17 cellular contexts compared by ENCODE assay signal in genomic region chr2:233844836-233845235, GRCh38. TPM values are rescaled to one million over a fixed set of nuclear protein-coding genes. Genes with fewer than 3 reads are reported as not detected.
DNase-seq lines count a peak whose midpoint lies in the region; ATAC-seq and TF ChIP-seq lines count a peak whose summit lies in the region.
"Had no signal": no experiment of that assay in that cellular context is flagged by ENCODE, and none has a peak within 500 bp of the region (broad histone marks: within the 10 kb centered on the region; RNA-seq: fewer than 3 reads in every experiment).

No MANE protein-coding gene starts in this region.

- no TSS peak for BruUV-seq in IMR-90 (replicated peaks; lab: Mats Ljungman, UMichigan)

- no peaks in the 10 kb centered on the region for H3K9me3 ChIP-seq in IMR-90 (ENCODE audit: control insufficient read depth, insufficient read depth, low read length)
- H3K9me3 ChIP-seq in osteoblast (ENCODE audit: low read depth, low read length), result no peaks in the 10 kb centered on the region
- no peaks in the 10 kb centered on the region for H3K9me3 ChIP-seq in stomach
- H3K9me3 ChIP-seq: BE2C had no signal

- H3K4me3 ChIP-seq in IMR-90 (ENCODE audit: insufficient read depth, low read depth, low read length), result no peak overlapping the region
- H3K4me3 ChIP-seq in osteoblast (ENCODE audit: insufficient read depth, low read length), result no peak overlapping the region
- no peak overlapping the region for H3K4me3 ChIP-seq in stomach
- H3K4me3 ChIP-seq: GM23248 had no signal

- H4K20me1 ChIP-seq in IMR-90 (ENCODE audit: insufficient read depth, low read length) (peaks cover 12% of the 10 kb centered on the region; the same call in 1 of the 2 replicates), osteoblast (ENCODE audit: insufficient read depth, low read length) (peaks cover 4% of the 10 kb centered on the region)

- WGBS in IMR-90 (ENCODE audit: extremely low coverage in 2 of 2, insufficient read length in 1 of 2), 2 experiments, result no CpG with 5 or more reads among the region's 3 CpGs
- 67 to 94% (median 89%) methylated on average over 3 of the region's 3 CpGs for WGBS in stomach, 5 donors

- peaks cover 28% of the 10 kb centered on the region for H3K36me3 ChIP-seq in IMR-90 (ENCODE audit: control insufficient read depth, insufficient read depth, low read length)
- peaks cover 91% of the 10 kb centered on the region for H3K36me3 ChIP-seq in osteoblast (ENCODE audit: insufficient read depth, low read length)
- H3K36me3 ChIP-seq in stomach, result peaks cover 0 to 45% (median 0%) of the 10 kb centered on the region in 4 donors

- TF ChIP-seq RAD21 in IMR-90 (IDR thresholded peaks at IDR 0.05; ENCODE audit: low read length), result no peak

- POLR2A ChIA-PET in IMR-90 (lab: Charles Lee; ENCODE audit: unreplicated experiment), result no interaction called here

- peaks cover 3% of the 10 kb centered on the region for H3K4me1 Mint-ChIP-seq in chondrocyte (ENCODE audit: low read depth)

- H3K23ac ChIP-seq in IMR-90 (ENCODE audit: low read depth, low read length), result no peak overlapping the region

- H3K4me3 Mint-ChIP-seq in chondrocyte (ENCODE audit: unreplicated experiment), result no peak overlapping the region
- H3K4me3 Mint-ChIP-seq: CD4-positive, alpha-beta T cell; IgD-negative memory B cell had no signal

- H3K4me1 ChIP-seq in IMR-90 (ENCODE audit: control insufficient read depth, insufficient read depth, low read length) (no peaks in the 10 kb centered on the region), osteoblast (ENCODE audit: insufficient read depth, low read length) (no peaks in the 10 kb centered on the region), stomach (no peaks in the 10 kb centered on the region)

- dilution Hi-C loops in IMR-90 (cut with HindIII; ENCODE audit: low sequenced_read_pairs, unreplicated experiment), result no loop called here

- peaks cover 88% of the 10 kb centered on the region for H3K79me2 ChIP-seq in osteoblast (ENCODE audit: insufficient read depth, low read length)

- no peak overlapping the region for H3K9ac ChIP-seq in IMR-90 (ENCODE audit: low read depth, low read length)
- H3K9ac ChIP-seq: GM23248 had no signal

- H3K36me3 Mint-ChIP-seq in chondrocyte (ENCODE audit: low read depth), result peaks cover 12% of the 10 kb centered on the region
- H3K36me3 Mint-ChIP-seq: IgD-negative memory B cell had no signal

- TF ChIP-seq CTCF in IMR-90 (conservative IDR thresholded peaks at IDR 0.05; ENCODE audit: low read depth, low read length) (no peak), chondrocyte (IDR thresholded peaks at IDR 0.05) (no peak), osteoblast (IDR thresholded peaks at IDR 0.05; ENCODE audit: extremely low read depth, low read depth, low read length) (no peak), stomach (IDR thresholded peaks at IDR 0.05) (no peak)

- intact Hi-C loops in IMR-90 (cut with micrococcal nuclease) (no loop called here), stomach (cut with DNase I; ENCODE audit: low total_unique reads) (no loop called here)

- H3K9me3 Mint-ChIP-seq in chondrocyte (ENCODE audit: low read depth), result no peaks in the 10 kb centered on the region
- H3K9me3 Mint-ChIP-seq: CD4-positive, alpha-beta T cell; IgD-negative memory B cell had no signal

- H3K14ac ChIP-seq in IMR-90 (replicated peaks; ENCODE audit: low read depth, low read length), result no peak overlapping the region

- no peak for DNase-seq in IMR-90
- DNase-seq in chondrocyte (ENCODE audit: low spot score), result peak; percentile 15
- peak; percentile 2 for DNase-seq in osteoblast (ENCODE audit: insufficient read length, low spot score, missing footprints)
- peak; percentile 17 for DNase-seq in stomach
- no peak for DNase-seq in KG1 (lab: John Stamatoyannopoulos, UW)
- DNase-seq in ACHN, result no peak
- DNase-seq in CD1c-positive myeloid dendritic cell (ENCODE audit: extremely low spot score), result no peak
- no peak for DNase-seq in activated naive CD4-positive, alpha-beta T cell (lab: John Stamatoyannopoulos, UW)
- DNase-seq: BE2C; C1 segment of cervical spinal cord; CD4-positive, alpha-beta T cell; DMS153; DMS79; GDM1; GM23248; HCEC 1CT had no signal

- 0 out of 2 replicates have a peak, but pooled peaks cover 3% of the 10 kb centered on the region for H3K9me1 ChIP-seq in IMR-90 (ENCODE audit: insufficient read depth, low read length)

- H4K5ac ChIP-seq in IMR-90 (ENCODE audit: low read depth, low read length), result no peak overlapping the region

- H3K4me2 ChIP-seq in IMR-90 (ENCODE audit: low read depth, low read length), result no peak overlapping the region
- H3K4me2 ChIP-seq in osteoblast (ENCODE audit: insufficient read depth, low read length), result no peak overlapping the region

- H2AK5ac ChIP-seq in IMR-90 (ENCODE audit: low read depth, low read length), result no peak overlapping the region

- H2AK9ac ChIP-seq in IMR-90 (replicated peaks; ENCODE audit: low read depth, low read length, poor library complexity), result peak overlapping the region; percentile 37

- H4K8ac ChIP-seq in IMR-90 (ENCODE audit: low read depth in 2 of 2, low read length in 2 of 2), result no peak overlapping the region

- H3K4ac ChIP-seq in IMR-90 (ENCODE audit: low read depth, low read length), result no peak overlapping the region

- H2BK5ac ChIP-seq in IMR-90 (ENCODE audit: low read depth, low read length, poor library complexity, severe bottlenecking), result no peak overlapping the region

- H3K18ac ChIP-seq in IMR-90 (ENCODE audit: low read depth, low read length), result no peak overlapping the region

- H3K79me1 ChIP-seq in IMR-90 (ENCODE audit: low read depth in 1 of 2, low read length in 2 of 2), result peaks cover 50 to 63% of the 10 kb centered on the region in 2 experiments

- no peak for TF ChIP-seq POLR2A in IMR-90 (IDR thresholded peaks at IDR 0.05; ENCODE audit: low read depth, low read length)
- no peak for TF ChIP-seq POLR2A in stomach (IDR thresholded peaks at IDR 0.05)

- no peak overlapping the region for H4K91ac ChIP-seq in IMR-90 (ENCODE audit: insufficient read depth, low read depth, low read length)

- H3K27ac ChIP-seq in IMR-90 (ENCODE audit: insufficient read depth, low read length) (no peak overlapping the region), osteoblast (ENCODE audit: low read depth, low read length) (no peak overlapping the region), stomach (no peak overlapping the region)
- H3K27ac ChIP-seq: GM23248 had no signal

- H2AFZ ChIP-seq in IMR-90 (replicated peaks; ENCODE audit: low read length, poor library complexity) (no peak overlapping the region), osteoblast (ENCODE audit: low read length) (no peak overlapping the region)
- H2AFZ ChIP-seq: GM23248 had no signal

- H3K27me3 ChIP-seq in IMR-90 (ENCODE audit: control insufficient read depth, insufficient read depth, low read length), result no peaks in the 10 kb centered on the region
- H3K27me3 ChIP-seq in osteoblast (ENCODE audit: insufficient read depth, low read length), result no peaks in the 10 kb centered on the region
- peaks cover 0 to 7% (median 0%) of the 10 kb centered on the region in 3 donors for H3K27me3 ChIP-seq in stomach
- H3K27me3 ChIP-seq: BE2C had no signal

- in situ Hi-C loops in IMR-90 (cut with MboI; ENCODE audit: low sequenced_read_pairs) (loop anchor here (25.0 kb wide), 1 partner anchor 383 kb away; no protein-coding TSS in a partner anchor), ACHN (cut with HindIII; ENCODE audit: low pct_ligation_motif_present, low pct_unique_long_range_greater_than_20kb, low sequenced_read_pairs) (no loop called here)

- no peak overlapping the region for H3K56ac ChIP-seq in IMR-90 (ENCODE audit: extremely low read depth, insufficient read depth, low read length)

- no peak overlapping the region for H2BK20ac ChIP-seq in IMR-90 (ENCODE audit: low read depth, low read length)

- H2BK15ac ChIP-seq in IMR-90 (ENCODE audit: low read depth, low read length), result no peak overlapping the region

- ATAC-seq in IMR-90 (ENCODE audit: low read depth), result no peak

- CTCF ChIA-PET in IMR-90 (lab: Yijun Ruan, JAX), result no interaction called here

- no peak for TF ChIP-seq EP300 in stomach (IDR thresholded peaks at IDR 0.05)

- H2BK120ac ChIP-seq in IMR-90 (ENCODE audit: low read depth, low read length), result no peak overlapping the region

- H3K27ac Mint-ChIP-seq in chondrocyte (ENCODE audit: unreplicated experiment), result no peak overlapping the region
- H3K27ac Mint-ChIP-seq: CD4-positive, alpha-beta T cell; IgD-negative memory B cell had no signal

- H3K27me3 Mint-ChIP-seq in chondrocyte (ENCODE audit: low read depth), result no peaks in the 10 kb centered on the region
- H3K27me3 Mint-ChIP-seq: CD4-positive, alpha-beta T cell; IgD-negative memory B cell had no signal

TF ChIP-seq in IMR-90, 13 proteins besides CTCF, POLR2A, EP300 and RAD21 (continues in another document):
- TF ChIP-seq RCOR1 (IDR thresholded peaks at IDR 0.05; ENCODE audit: insufficient replicate concordance, low read length) (no peak), RFX5 (IDR thresholded peaks at IDR 0.05; ENCODE audit: low read depth, low read length) (no peak), BHLHE40 (IDR thresholded peaks at IDR 0.05; ENCODE audit: low read depth, low read length) (no peak), CEBPB (IDR thresholded peaks at IDR 0.05; ENCODE audit: low read depth, low read length) (no peak), CHD1 (IDR thresholded peaks at IDR 0.05; ENCODE audit: low read depth, low read length) (no peak), FOS (IDR thresholded peaks at IDR 0.05; ENCODE audit: low read depth, low read length) (no peak), NFE2L2 (IDR thresholded peaks at IDR 0.05; ENCODE audit: low read depth, low read length) (no peak), MAFK (IDR thresholded peaks at IDR 0.05; ENCODE audit: low read depth, low read length) (no peak), MXI1 (IDR thresholded peaks at IDR 0.05; ENCODE audit: borderline replicate concordance, low read depth, low read length) (no peak), MAZ (IDR thresholded peaks at IDR 0.05; ENCODE audit: borderline replicate concordance, low read depth, low read length) (no peak), SMC3 (IDR thresholded peaks at IDR 0.05; ENCODE audit: low read depth, low read length) (no peak)
- TF ChIP-seq, protein P1, sequence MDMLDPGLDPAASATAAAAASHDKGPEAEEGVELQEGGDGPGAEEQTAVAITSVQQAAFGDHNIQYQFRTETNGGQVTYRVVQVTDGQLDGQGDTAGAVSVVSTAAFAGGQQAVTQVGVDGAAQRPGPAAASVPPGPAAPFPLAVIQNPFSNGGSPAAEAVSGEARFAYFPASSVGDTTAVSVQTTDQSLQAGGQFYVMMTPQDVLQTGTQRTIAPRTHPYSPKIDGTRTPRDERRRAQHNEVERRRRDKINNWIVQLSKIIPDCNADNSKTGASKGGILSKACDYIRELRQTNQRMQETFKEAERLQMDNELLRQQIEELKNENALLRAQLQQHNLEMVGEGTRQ (IDR thresholded peaks at IDR 0.05; ENCODE audit: low read depth, low read length), result no peak

RNA-seq across cellular contexts. Expression of gene HJURP, which starts 9.5 kb away (rescaled TPM):
- total RNA-seq in IMR-90 (2012; rRNA removed), result 22.6 and 24.2 TPM in 2 replicates
- polyA plus RNA-seq in IMR-90 (2012; rRNA removed), result 26.5 and 27.1 TPM in 2 replicates
- 10.1 and 24.7 TPM in 2 replicates for polyA plus RNA-seq in IMR-90 (2012; cell fraction: cytosol; rRNA removed)
- polyA plus RNA-seq in IMR-90 (2012; cell fraction: nucleus; rRNA removed; ENCODE audit: low replicate concordance), result 45.6 and 52.0 TPM in 2 replicates
- total RNA-seq in chondrocyte, result 6.9 to 9.2 TPM (median 8.2 TPM) in 3 replicates
- 2.9 and 3.5 TPM in 2 replicates for total RNA-seq in osteoblast
- total RNA-seq in stomach, result 10 to 100 TPM in 1 of 5 donors, 1 to 10 TPM in 4; 2.0 to 28.3 (median 3.3) TPM
- polyA plus RNA-seq in stomach, result 1 to 10 TPM; 1.2 to 6.6 (median 2.7) TPM
- polyA plus RNA-seq: IgD-negative memory B cell had no signal

Comparison
In these comparisons a context has a peak if more than half of its experiments do, and no peak if none do; other contexts are left out.
1. DNase-seq: peak in chondrocyte (single experiment), osteoblast (single experiment) and stomach (single experiment); none in IMR-90 (single experiment), KG1 (single experiment), ACHN (single experiment), CD1c-positive myeloid dendritic cell (single experiment) and activated naive CD4-positive, alpha-beta T cell (0 of 4).